9 cellular contexts compared by ENCODE assay signal in the genomic region with DNA sequence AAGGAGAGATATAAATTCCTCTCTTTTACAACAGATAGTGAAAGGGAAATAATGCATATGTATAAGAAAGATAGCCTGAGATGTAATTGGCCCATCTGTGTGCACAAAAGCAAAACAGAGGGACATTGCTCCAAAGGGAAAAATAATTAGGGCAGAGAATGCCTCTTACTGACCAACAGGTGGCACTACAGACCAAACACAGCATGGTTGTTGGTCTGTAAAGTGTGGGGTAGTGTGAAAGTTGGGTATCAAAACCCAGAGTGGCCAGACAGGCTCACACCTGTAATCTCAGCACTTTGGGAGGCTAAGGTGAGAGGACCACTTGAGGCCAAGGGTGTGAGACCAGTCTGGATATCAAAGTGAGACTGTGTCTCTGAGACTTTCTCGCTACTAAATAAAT. TPM values are rescaled to one million over a fixed set of nuclear protein-coding genes. Genes with fewer than 3 reads are reported as not detected.
DNase-seq lines count a peak whose midpoint lies in the region; ATAC-seq and TF ChIP-seq lines count a peak whose summit lies in the region.
"Had no signal": no experiment of that assay in that cellular context is flagged by ENCODE, and none has a peak within 500 bp of the region (broad histone marks: within the 10 kb centered on the region; RNA-seq: fewer than 3 reads in every experiment).

No MANE protein-coding gene starts in this region.

- H3K9me3 ChIP-seq in hepatocyte (ENCODE audit: low read depth), result no peaks in the 10 kb centered on the region
- H3K9me3 ChIP-seq in aorta (ENCODE audit: control insufficient read depth, low read length), result no peaks in the 10 kb centered on the region

- H3K4me3 ChIP-seq in hepatocyte (no peak overlapping the region), aorta (ENCODE audit: low read length in 2 of 2) (no peak overlapping the region)

- no peak overlapping the region for H2AFZ ChIP-seq in hepatocyte

- no peaks in the 10 kb centered on the region for H3K27me3 ChIP-seq in hepatocyte
- no peaks in the 10 kb centered on the region for H3K27me3 ChIP-seq in aorta (ENCODE audit: control insufficient read depth in 1 of 2, insufficient read depth in 2 of 2, low read length in 1 of 2)

- DNase-seq in AML-193 (lab: John Stamatoyannopoulos, UW), result peak; percentile 30 to 50
- peak; percentile 52 for DNase-seq in RPMI8226
- no peak for DNase-seq in hepatocyte (ENCODE audit: low spot score)
- DNase-seq in aorta, result no peak
- no peak for DNase-seq in NCI-H2196 (lab: John Stamatoyannopoulos, UW; ENCODE audit: unreplicated experiment)
- no peak for DNase-seq in LoVo (ENCODE audit: low spot score)
- DNase-seq: T-helper 9 cell had no signal

- no peaks in the 10 kb centered on the region for H3K79me2 ChIP-seq in hepatocyte

- intact Hi-C loops in aorta (cut with DNase I), result no loop called here

- no peak overlapping the region for H3K4me2 ChIP-seq in hepatocyte

- H3K27ac ChIP-seq in hepatocyte, result no peak overlapping the region
- H3K27ac ChIP-seq in aorta (ENCODE audit: low read depth in 1 of 2, low read length in 2 of 2), result no peak overlapping the region

- peak; percentile 76 for TF ChIP-seq CTCF in GM12873 (IDR thresholded peaks at IDR 0.05; ENCODE audit: insufficient read depth, low read depth, low read length, missing control alignments)
- peak; percentile 39 for TF ChIP-seq CTCF in hepatocyte (IDR thresholded peaks at IDR 0.05; ENCODE audit: poor library complexity)

- no peaks in the 10 kb centered on the region for H3K9me2 ChIP-seq in hepatocyte (replicated peaks; ENCODE audit: insufficient read depth)

- 90% methylated on average over 1 of the region's 1 CpG for WGBS in hepatocyte (ENCODE audit: low lambda C conversion rate, missing lambda C conversion rate)
- WGBS in aorta, 2 donors, result 96 to 100% methylated on average over 1 of the region's 1 CpG

- H3K36me3 ChIP-seq in hepatocyte (replicated peaks; ENCODE audit: insufficient read depth, low read depth) (no peaks in the 10 kb centered on the region), aorta (ENCODE audit: control insufficient read depth in 1 of 2, insufficient read depth in 2 of 2, low read length in 1 of 2) (no peaks in the 10 kb centered on the region)

- no peak for ATAC-seq in GM18520 (IDR thresholded peaks at IDR 0.05; ENCODE audit: unreplicated experiment)
- no peak for ATAC-seq in aorta (ENCODE audit: low FRiP score)

- H4K20me1 ChIP-seq in hepatocyte (ENCODE audit: insufficient read depth, poor library complexity, severe bottlenecking), result no peaks in the 10 kb centered on the region

- H3K4me1 ChIP-seq in hepatocyte (ENCODE audit: insufficient read depth) (no peaks in the 10 kb centered on the region), aorta (ENCODE audit: control insufficient read depth in 1 of 2, insufficient read depth in 2 of 2, low read length in 2 of 2) (no peaks in the 10 kb centered on the region)

RNA-seq across cellular contexts. Expression of gene TLNRD1, which starts 4.5 kb away (rescaled TPM):
- total RNA-seq in hepatocyte (13.3 and 15.6 TPM in 2 replicates), aorta (10 to 100 TPM; 15.7 to 24.4 TPM)
- polyA plus RNA-seq in hepatocyte (10.3 and 14.6 TPM in 2 replicates), aorta (1 to 10 TPM; 1.6 to 4.3 TPM)

RNA-seq across cellular contexts. Expression of gene MESD, which starts 6.6 kb away (rescaled TPM):
- total RNA-seq in hepatocyte, result 27.1 and 27.4 TPM in 2 replicates
- 47.6 and 52.2 TPM in 2 replicates for polyA plus RNA-seq in hepatocyte
- total RNA-seq in aorta, result 10 to 100 TPM; 27.0 to 31.0 TPM
- 10 to 100 TPM; 11.2 to 13.3 TPM for polyA plus RNA-seq in aorta

Comparison
In these comparisons a context has a peak if more than half of its experiments do, and no peak if none do; other contexts are left out.
1. DNase-seq: peak in AML-193 (2 of 2) and RPMI8226 (single experiment); none in hepatocyte (single experiment), aorta (0 of 2), NCI-H2196 (single experiment) and LoVo (single experiment).